Comparison of ENCODE assay signal across 8 cellular contexts in genomic region chr11:57480409-57481137, GRCh38. TPM values are rescaled to one million over a fixed set of nuclear protein-coding genes. Genes with fewer than 3 reads are reported as not detected.
DNase-seq lines count a peak whose midpoint lies in the region; ATAC-seq and TF ChIP-seq lines count a peak whose summit lies in the region.

No MANE protein-coding gene starts in this region.

- H3K36me3 ChIP-seq in endodermal cell (ENCODE audit: control insufficient read depth, insufficient read depth, low read length) (no peaks in the 10 kb centered on the region), tibial nerve (peaks cover 0 to 20% (median 0%) of the 10 kb centered on the region in 3 donors)

- DNase-seq in GDM1 (lab: John Stamatoyannopoulos, UW) (peak; percentile 35), NCI-H526 treated with DMSO at 0.1 percent for 48 hours (lab: John Stamatoyannopoulos, UW) (peak; percentile 54), endodermal cell (peak; percentile 97), tibial nerve (ENCODE audit: low spot score in 2 of 2) (peak; percentile 53 to 68)
- DNase-seq in activated CD4-positive, alpha-beta T cell treated with anti-CD3 and anti-CD28 coated beads, Interleukin-2, amount 50 U/mL, for 1 hour: peak; percentile 63
- DNase-seq in natural killer cell treated with Interleukin-12 subunit alpha and Interleukin-12 subunit beta and Interleukin-15 and Interleukin-18, amount 100 ng/mL, for 72 hours (ENCODE audit: low spot score): no peak

- WGBS in endodermal cell (ENCODE audit: insufficient coverage in 1 of 2, insufficient read length in 1 of 2), 2 experiments: 7 to 21% methylated on average over 5 to 9 of the region's 9 CpGs
- 28 to 29% methylated on average over 9 of the region's 9 CpGs for WGBS in tibial nerve, 2 donors

- no peak overlapping the region for H3K4me3 ChIP-seq in endodermal cell (ENCODE audit: low read length)
- H3K4me3 ChIP-seq in tibial nerve: no peak overlapping the region

- no peaks in the 10 kb centered on the region for H3K36me3 Mint-ChIP-seq in endodermal cell (ENCODE audit: low read depth)
- H3K36me3 Mint-ChIP-seq in natural killer cell treated with Interleukin-12 subunit alpha and Interleukin-12 subunit beta and Interleukin-15 and Interleukin-18, amount 100 ng/mL, for 72 hours: peaks cover 5% of the 10 kb centered on the region

- H3K27me3 ChIP-seq in endodermal cell (ENCODE audit: control insufficient read depth, insufficient read depth, low read length, poor library complexity, severe bottlenecking) (peaks cover 85% of the 10 kb centered on the region), tibial nerve (peaks cover 0 to 73% of the 10 kb centered on the region in 2 donors)

- TF ChIP-seq EP300 in tibial nerve (IDR thresholded peaks at IDR 0.05): no peak

- no peak overlapping the region for H3K27ac Mint-ChIP-seq in endodermal cell
- H3K27ac Mint-ChIP-seq in natural killer cell treated with Interleukin-12 subunit alpha and Interleukin-12 subunit beta and Interleukin-15 and Interleukin-18, amount 100 ng/mL, for 72 hours: no peak overlapping the region

- no peak overlapping the region for H3K27ac ChIP-seq in endodermal cell (ENCODE audit: low read depth, low read length)
- H3K27ac ChIP-seq in tibial nerve: no peak overlapping the region

- H3K4me1 Mint-ChIP-seq in endodermal cell: peaks cover 13% of the 10 kb centered on the region
- peaks cover 4 to 6% of the 10 kb centered on the region in 2 donors for H3K4me1 Mint-ChIP-seq in natural killer cell treated with Interleukin-12 subunit alpha and Interleukin-12 subunit beta and Interleukin-15 and Interleukin-18, amount 100 ng/mL, for 72 hours (ENCODE audit: low read depth in 2 of 2)

- H3K4me3 Mint-ChIP-seq in endodermal cell: no peak overlapping the region
- no peak overlapping the region for H3K4me3 Mint-ChIP-seq in natural killer cell treated with Interleukin-12 subunit alpha and Interleukin-12 subunit beta and Interleukin-15 and Interleukin-18, amount 100 ng/mL, for 72 hours

- peak; percentile 90 for TF ChIP-seq CTCF in endodermal cell (conservative IDR thresholded peaks at IDR 0.05)
- peak; percentile 50 to 65 (median 60) for TF ChIP-seq CTCF in tibial nerve (IDR thresholded peaks at IDR 0.05)

- no peak overlapping the region for H3K9ac ChIP-seq in endodermal cell (ENCODE audit: extremely low read depth, low read length, poor library complexity, severe bottlenecking)

- no peaks in the 10 kb centered on the region for H3K9me3 Mint-ChIP-seq in endodermal cell
- no peaks in the 10 kb centered on the region for H3K9me3 Mint-ChIP-seq in natural killer cell treated with Interleukin-12 subunit alpha and Interleukin-12 subunit beta and Interleukin-15 and Interleukin-18, amount 100 ng/mL, for 72 hours

- H3K9me3 ChIP-seq in endodermal cell (ENCODE audit: control insufficient read depth, low read length) (no peaks in the 10 kb centered on the region), tibial nerve (no peaks in the 10 kb centered on the region)

- H3K27me3 Mint-ChIP-seq in endodermal cell (ENCODE audit: insufficient read depth): peaks cover 87% of the 10 kb centered on the region
- peaks cover 14 to 19% of the 10 kb centered on the region in 2 donors for H3K27me3 Mint-ChIP-seq in natural killer cell treated with Interleukin-12 subunit alpha and Interleukin-12 subunit beta and Interleukin-15 and Interleukin-18, amount 100 ng/mL, for 72 hours

- H3K4me1 ChIP-seq in endodermal cell (ENCODE audit: control insufficient read depth, insufficient read depth, low read length) (peaks cover 4% of the 10 kb centered on the region), tibial nerve (peaks cover 0 to 41% (median 22%) of the 10 kb centered on the region in 4 donors)

- no peak for TF ChIP-seq POLR2A in tibial nerve (IDR thresholded peaks at IDR 0.05)

- ATAC-seq in HG02884 (IDR thresholded peaks at IDR 0.05; ENCODE audit: unreplicated experiment) (peak; percentile 38), HG02970 (IDR thresholded peaks at IDR 0.05; ENCODE audit: low FRiP score, unreplicated experiment) (no peak)
- ATAC-seq in natural killer cell treated with Interleukin-12 subunit alpha and Interleukin-12 subunit beta and Interleukin-15 and Interleukin-18, amount 100 ng/mL, for 72 hours: peak; percentile 54 to 64

RNA-seq across cellular contexts. Expression of gene RTN4RL2, which starts 20.2 kb away (rescaled TPM):
- total RNA-seq in endodermal cell (1 to 10 TPM in 1 of 2 donors, under 1 TPM in 1; 0.97 to 1.5 TPM), tibial nerve (1 to 10 TPM in 1 of 4 donors, under 1 TPM in 2, not detected in 1; 0.20 to 1.5 (median 0.42) TPM)
- polyA plus RNA-seq in endodermal cell (2013, experiment 1 of 2): 13.5 TPM
- 14.4 TPM for polyA plus RNA-seq in endodermal cell (2013, experiment 2 of 2)
- not detected for total RNA-seq in natural killer cell treated with Interleukin-12 subunit alpha and Interleukin-12 subunit beta and Interleukin-15 and Interleukin-18, amount 100 ng/mL, for 72 hours

RNA-seq across cellular contexts. Expression of gene SLC43A1, which starts 34.9 kb away (rescaled TPM):
- total RNA-seq in endodermal cell (1 to 10 TPM; 8.4 to 9.1 TPM), tibial nerve (10 to 100 TPM; 35.8 to 47.3 (median 42.4) TPM)
- polyA plus RNA-seq in endodermal cell (2013, experiment 1 of 2): 4.0 TPM
- polyA plus RNA-seq in endodermal cell (2013, experiment 2 of 2): 2.1 TPM
- 10 to 100 TPM in 1 of 2 donors, 1 to 10 TPM in 1; 4.2 to 16.5 TPM for total RNA-seq in natural killer cell treated with Interleukin-12 subunit alpha and Interleukin-12 subunit beta and Interleukin-15 and Interleukin-18, amount 100 ng/mL, for 72 hours

RNA-seq across cellular contexts. Expression of gene TIMM10, which starts 50.0 kb away (rescaled TPM):
- total RNA-seq in endodermal cell (10 to 100 TPM; 77.4 to 79.8 TPM), tibial nerve (10 to 100 TPM; 20.2 to 51.6 (median 40.1) TPM)
- polyA plus RNA-seq in endodermal cell (2013, experiment 1 of 2): 53.9 TPM
- polyA plus RNA-seq in endodermal cell (2013, experiment 2 of 2): 49.5 TPM
- total RNA-seq in natural killer cell treated with Interleukin-12 subunit alpha and Interleukin-12 subunit beta and Interleukin-15 and Interleukin-18, amount 100 ng/mL, for 72 hours: 100 to 1,000 TPM in 1 of 2 donors, 10 to 100 TPM in 1; 77.6 to 131 TPM

RNA-seq across cellular contexts. Expression of gene SLC43A3, which starts 53.7 kb away (rescaled TPM):
- total RNA-seq in endodermal cell: 10 to 100 TPM; 10.6 to 13.8 TPM
- 14.6 TPM for polyA plus RNA-seq in endodermal cell (2013, experiment 1 of 2)
- polyA plus RNA-seq in endodermal cell (2013, experiment 2 of 2): 14.1 TPM
- total RNA-seq in natural killer cell treated with Interleukin-12 subunit alpha and Interleukin-12 subunit beta and Interleukin-15 and Interleukin-18, amount 100 ng/mL, for 72 hours: 100 to 1,000 TPM in 1 of 2 donors, 10 to 100 TPM in 1; 86.9 to 308 TPM
- total RNA-seq in tibial nerve: 100 to 1,000 TPM in 2 of 4 donors, 10 to 100 TPM in 2; 42.2 to 110 (median 94.7) TPM

RNA-seq across cellular contexts. Expression of gene SMTNL1, which starts 56.8 kb away (rescaled TPM):
- total RNA-seq in endodermal cell (under 1 TPM; 0.22 TPM), tibial nerve (not detected)
- polyA plus RNA-seq in endodermal cell (2013, experiment 1 of 2): 0.18 TPM
- 0.46 TPM for polyA plus RNA-seq in endodermal cell (2013, experiment 2 of 2)
- total RNA-seq in natural killer cell treated with Interleukin-12 subunit alpha and Interleukin-12 subunit beta and Interleukin-15 and Interleukin-18, amount 100 ng/mL, for 72 hours: not detected
